In genomic region chr2:233060500-233061006, GRCh38 we compare ENCODE assay signal across 8 cellular contexts. TPM values are rescaled to one million over a fixed set of nuclear protein-coding genes. Genes with fewer than 3 reads are reported as not detected.
DNase-seq lines count a peak whose midpoint lies in the region; ATAC-seq and TF ChIP-seq lines count a peak whose summit lies in the region.

No MANE protein-coding gene starts in this region.

- POLR2A ChIA-PET in activated CD8-positive, alpha-beta T cell treated with anti-CD3 and anti-CD28 coated beads for 36 hours (lab: Charles Lee) = interaction anchor here (0.6 to 6.7 kb wide), 21 partner anchors 9 to 364 kb away, joined by 3 to 119 read pairs (median 5); partner anchors contain the start of genes ATG16L1 and GIGYF2

- H3K27me3 ChIP-seq in thyroid gland = no peaks in the 10 kb centered on the region

- no peaks in the 10 kb centered on the region for H3K27me3 Mint-ChIP-seq in activated CD8-positive, alpha-beta memory T cell treated with anti-CD3 and anti-CD28 coated beads, Interleukin-2, amount 10 ng/mL, durations not matched to agents 7 days and 5 days
- no peaks in the 10 kb centered on the region for H3K27me3 Mint-ChIP-seq in activated CD8-positive, alpha-beta T cell treated with anti-CD3 and anti-CD28 coated beads for 36 hours
- H3K27me3 Mint-ChIP-seq in memory B cell = no peaks in the 10 kb centered on the region

- H3K36me3 ChIP-seq in thyroid gland = no peaks in the 10 kb centered on the region

- peak overlapping the region; percentile 97 for H3K27ac Mint-ChIP-seq in activated CD8-positive, alpha-beta memory T cell treated with anti-CD3 and anti-CD28 coated beads, Interleukin-2, amount 10 ng/mL, durations not matched to agents 7 days and 5 days
- peak overlapping the region; percentile 97 for H3K27ac Mint-ChIP-seq in activated CD8-positive, alpha-beta T cell treated with anti-CD3 and anti-CD28 coated beads for 36 hours
- peak overlapping the region; percentile 91 for H3K27ac Mint-ChIP-seq in memory B cell

- 64 to 78% methylated on average over 4 to 8 of the region's 13 CpGs for WGBS in thyroid gland, 2 donors

- H3K36me3 Mint-ChIP-seq in activated CD8-positive, alpha-beta memory T cell treated with anti-CD3 and anti-CD28 coated beads, Interleukin-2, amount 10 ng/mL, durations not matched to agents 7 days and 5 days = peaks cover 37% of the 10 kb centered on the region
- H3K36me3 Mint-ChIP-seq in activated CD8-positive, alpha-beta T cell treated with anti-CD3 and anti-CD28 coated beads for 36 hours (ENCODE audit: low read depth) = peaks cover 2% of the 10 kb centered on the region
- H3K36me3 Mint-ChIP-seq in memory B cell = peaks cover 15% of the 10 kb centered on the region

- peak; percentile 34 for ATAC-seq in activated CD8-positive, alpha-beta memory T cell treated with anti-CD3 and anti-CD28 coated beads, Interleukin-2, amount 10 ng/mL, durations not matched to agents 7 days and 5 days
- peak; percentile 17 for ATAC-seq in activated CD8-positive, alpha-beta T cell treated with anti-CD3 and anti-CD28 coated beads for 36 hours
- ATAC-seq in memory B cell (ENCODE audit: low read depth) (peak; percentile 13), GM18867 (IDR thresholded peaks at IDR 0.05; ENCODE audit: unreplicated experiment) (no peak), HG02938 (IDR thresholded peaks at IDR 0.05; ENCODE audit: unreplicated experiment) (no peak)

- H3K4me1 ChIP-seq in thyroid gland = peaks cover 0 to 4% of the 10 kb centered on the region in 2 donors

- peak overlapping the region in 1 of 3 donors; percentile 24 for H3K4me3 ChIP-seq in thyroid gland (replicated peaks in 1 of 3)

- peak overlapping the region; percentile 30 to 74 (median 39) for H3K27ac ChIP-seq in thyroid gland

- no peaks in the 10 kb centered on the region for H3K9me3 Mint-ChIP-seq in activated CD8-positive, alpha-beta memory T cell treated with anti-CD3 and anti-CD28 coated beads, Interleukin-2, amount 10 ng/mL, durations not matched to agents 7 days and 5 days (ENCODE audit: low read depth)
- no peaks in the 10 kb centered on the region for H3K9me3 Mint-ChIP-seq in activated CD8-positive, alpha-beta T cell treated with anti-CD3 and anti-CD28 coated beads for 36 hours
- no peaks in the 10 kb centered on the region for H3K9me3 Mint-ChIP-seq in memory B cell

- DNase-seq in activated CD8-positive, alpha-beta memory T cell treated with anti-CD3 and anti-CD28 coated beads, Interleukin-2, amount 10 ng/mL, durations not matched to agents 7 days and 5 days = no peak
- DNase-seq in activated CD8-positive, alpha-beta memory T cell treated with anti-CD3 and anti-CD28 coated beads, Interleukin-2, amount 50 U/mL, for 4 hours = no peak
- no peak for DNase-seq in activated CD8-positive, alpha-beta T cell treated with anti-CD3 and anti-CD28 coated beads for 36 hours
- DNase-seq in memory B cell (ENCODE audit: low spot score in 2 of 2) (no peak), thyroid gland (no peak), SW480 (ENCODE audit: low spot score) (no peak)

- TF ChIP-seq POLR2A in thyroid gland (IDR thresholded peaks at IDR 0.05) = no peak

- peaks cover 42% of the 10 kb centered on the region for H3K4me1 Mint-ChIP-seq in activated CD8-positive, alpha-beta memory T cell treated with anti-CD3 and anti-CD28 coated beads, Interleukin-2, amount 10 ng/mL, durations not matched to agents 7 days and 5 days
- H3K4me1 Mint-ChIP-seq in activated CD8-positive, alpha-beta T cell treated with anti-CD3 and anti-CD28 coated beads for 36 hours (ENCODE audit: low read depth) = peaks cover 36% of the 10 kb centered on the region
- peaks cover 24% of the 10 kb centered on the region for H3K4me1 Mint-ChIP-seq in memory B cell

- H3K9me3 ChIP-seq in thyroid gland = no peaks in the 10 kb centered on the region

- intact Hi-C loops in activated CD8-positive, alpha-beta T cell treated with anti-CD3 and anti-CD28 coated beads for 36 hours (cut with micrococcal nuclease) = loop anchor here (2.0 to 5.0 kb wide), 3 partner anchors 16 to 192 kb away; partner anchors contain the start of gene ATG16L1
- intact Hi-C loops in thyroid gland (cut with DNase I) = no loop called here

- H3K4me3 Mint-ChIP-seq in activated CD8-positive, alpha-beta memory T cell treated with anti-CD3 and anti-CD28 coated beads, Interleukin-2, amount 10 ng/mL, durations not matched to agents 7 days and 5 days = peak overlapping the region; percentile 98
- H3K4me3 Mint-ChIP-seq in activated CD8-positive, alpha-beta T cell treated with anti-CD3 and anti-CD28 coated beads for 36 hours = peak overlapping the region; percentile 89
- H3K4me3 Mint-ChIP-seq in memory B cell = peak overlapping the region; percentile 98

- no peak for TF ChIP-seq CTCF in activated CD8-positive, alpha-beta T cell treated with anti-CD3 and anti-CD28 coated beads for 36 hours (IDR thresholded peaks at IDR 0.05)
- no peak for TF ChIP-seq CTCF in thyroid gland (IDR thresholded peaks at IDR 0.05)

- CTCF ChIA-PET in activated CD8-positive, alpha-beta memory T cell treated with anti-CD3 and anti-CD28 coated beads, Interleukin-2, amount 10 ng/mL, durations not matched to agents 7 days and 5 days (lab: Charles Lee) = interaction anchor here (0.7 to 5.1 kb wide), 25 partner anchors 9 to 288 kb away, joined by 3 to 71 read pairs (median 5); partner anchors contain the start of gene ATG16L1
- CTCF ChIA-PET in activated CD8-positive, alpha-beta T cell treated with anti-CD3 and anti-CD28 coated beads for 36 hours (lab: Charles Lee) = interaction anchor here (0.7 to 3.8 kb wide), 21 partner anchors 9 to 455 kb away, joined by 3 to 24 read pairs (median 4); partner anchors contain the start of gene ATG16L1

RNA-seq across cellular contexts. Expression of gene INPP5D, which starts 0.4 kb away (rescaled TPM):
- total RNA-seq in activated CD8-positive, alpha-beta memory T cell treated with anti-CD3 and anti-CD28 coated beads, Interleukin-2, amount 10 ng/mL, durations not matched to agents 7 days and 5 days = 100 to 1,000 TPM; 140 to 152 TPM
- total RNA-seq in activated CD8-positive, alpha-beta T cell treated with anti-CD3 and anti-CD28 coated beads for 36 hours = 10 to 100 TPM; 38.6 to 40.2 TPM
- total RNA-seq in thyroid gland = 10 to 100 TPM in 2 of 4 donors, 1 to 10 TPM in 2; 7.1 to 13.4 (median 10.5) TPM

RNA-seq across cellular contexts. Expression of gene NEU2, which starts 28.1 kb away (rescaled TPM):
- total RNA-seq in activated CD8-positive, alpha-beta memory T cell treated with anti-CD3 and anti-CD28 coated beads, Interleukin-2, amount 10 ng/mL, durations not matched to agents 7 days and 5 days = not detected
- total RNA-seq in activated CD8-positive, alpha-beta T cell treated with anti-CD3 and anti-CD28 coated beads for 36 hours = not detected
- not detected for total RNA-seq in thyroid gland

RNA-seq across cellular contexts. Expression of gene NGEF, which starts 47.5 kb away (rescaled TPM):
- total RNA-seq in activated CD8-positive, alpha-beta memory T cell treated with anti-CD3 and anti-CD28 coated beads, Interleukin-2, amount 10 ng/mL, durations not matched to agents 7 days and 5 days = not detected
- total RNA-seq in activated CD8-positive, alpha-beta T cell treated with anti-CD3 and anti-CD28 coated beads for 36 hours = under 1 TPM in 1 of 2 experiments, not detected in 1; 0.63 TPM
- 1 to 10 TPM in 1 of 4 donors, under 1 TPM in 1, not detected in 2; 0.11 to 2.1 TPM for total RNA-seq in thyroid gland

Comparison
In these comparisons a context has a peak if more than half of its experiments do, and no peak if none do; other contexts are left out.
1. ATAC-seq: peak in activated CD8-positive, alpha-beta memory T cell treated with anti-CD3 and anti-CD28 coated beads, Interleukin-2, amount 10 ng/mL, durations not matched to agents 7 days and 5 days (single experiment), activated CD8-positive, alpha-beta T cell treated with anti-CD3 and anti-CD28 coated beads for 36 hours (single experiment) and memory B cell (single experiment); none in GM18867 (single experiment) and HG02938 (single experiment).
2. Peak in every context shown above with its lines, with median percentiles within 50 percentile points of each other: H3K27ac Mint-ChIP-seq and H3K4me3 Mint-ChIP-seq.